Comparison of ENCODE assay signal across 8 cellular contexts in genomic region chr10:105837951-105838350, GRCh38.
A peak's percentile ranks its signal among the peaks of the same experiment; 100 is the strongest.
DNase-seq lines count a peak whose midpoint lies in the region; ATAC-seq and TF ChIP-seq lines count a peak whose summit lies in the region.

No MANE protein-coding gene starts in this region.

- no peak overlapping the region for H3K4me2 ChIP-seq in neuronal stem cell (ENCODE audit: insufficient read depth, low read length, poor library complexity, severe bottlenecking)

- no peak overlapping the region for H3K23ac ChIP-seq in neuronal stem cell (ENCODE audit: low read depth, low read length, poor library complexity)

- no peak overlapping the region for H3K27ac ChIP-seq in colonic mucosa
- H3K27ac ChIP-seq in neuronal stem cell (replicated peaks; ENCODE audit: low read length) = no peak overlapping the region

- H4K91ac ChIP-seq in neuronal stem cell (ENCODE audit: low read depth, low read length, poor library complexity) = no peak overlapping the region

- H3K14ac ChIP-seq in neuronal stem cell (ENCODE audit: low read length) = no peak overlapping the region

- H4K8ac ChIP-seq in neuronal stem cell (ENCODE audit: low read depth, low read length) = no peak overlapping the region

- H2BK5ac ChIP-seq in neuronal stem cell (ENCODE audit: low read length) = no peak overlapping the region

- TF ChIP-seq CTCF in GM13977 (IDR thresholded peaks at IDR 0.05; ENCODE audit: extremely low read depth, insufficient read depth, missing control alignments) = no peak
- TF ChIP-seq CTCF in colonic mucosa (IDR thresholded peaks at IDR 0.05) = no peak

- no peaks in the 10 kb centered on the region for H3K9me3 ChIP-seq in MG63
- no peaks in the 10 kb centered on the region for H3K9me3 ChIP-seq in colonic mucosa
- H3K9me3 ChIP-seq in neuronal stem cell (replicated peaks in 1 of 2; ENCODE audit: control insufficient read depth in 2 of 2, insufficient read depth in 1 of 2, low read depth in 1 of 2, low read length in 2 of 2) = no peaks in the 10 kb centered on the region

- H3K4ac ChIP-seq in neuronal stem cell (ENCODE audit: low read length) = no peak overlapping the region

- peak overlapping the region; percentile 82 for H2AFZ ChIP-seq in neuronal stem cell (ENCODE audit: low read length)

- no peaks in the 10 kb centered on the region for H3K27me3 ChIP-seq in MG63
- H3K27me3 ChIP-seq in colonic mucosa = no peaks in the 10 kb centered on the region
- no peaks in the 10 kb centered on the region for H3K27me3 ChIP-seq in neuronal stem cell (ENCODE audit: control insufficient read depth in 3 of 3, insufficient read depth in 3 of 3, low read depth in 1 of 3, low read length in 3 of 3)

- H2BK120ac ChIP-seq in neuronal stem cell (ENCODE audit: low read depth, low read length) = no peak overlapping the region

- peak; percentile 94 for ATAC-seq in GM21723 (IDR thresholded peaks at IDR 0.05; ENCODE audit: unreplicated experiment)

- H2AK5ac ChIP-seq in neuronal stem cell (ENCODE audit: low read depth, low read length) = no peak overlapping the region

- H3K9ac ChIP-seq in colonic mucosa (ENCODE audit: low read depth in 2 of 2, low read length in 2 of 2) (no peak overlapping the region), neuronal stem cell (ENCODE audit: low read depth, low read length, poor library complexity) (no peak overlapping the region)

- DNase-seq in GM13977 (ENCODE audit: low spot score) (peak; percentile 26), MG63 (no peak), colonic mucosa (no peak), neuronal stem cell (ENCODE audit: low spot score) (no peak), NCI-H2029 (lab: John Stamatoyannopoulos, UW) (no peak), NCI-H510A (lab: John Stamatoyannopoulos, UW) (no peak)
- no peak for DNase-seq in activated CD8-positive, alpha-beta memory T cell treated with anti-CD3 and anti-CD28 coated beads, Interleukin-2, amount 50 U/mL, for 48 hours

- H2BK15ac ChIP-seq in neuronal stem cell (ENCODE audit: low read length) = no peak overlapping the region

- in situ Hi-C loops in GM13977 (cut with MboI; ENCODE audit: low pct_unique_long_range_greater_than_20kb, low sequenced_read_pairs, unreplicated experiment) = no loop called here

- H2BK12ac ChIP-seq in neuronal stem cell (ENCODE audit: low read length) = no peak overlapping the region

- H3K18ac ChIP-seq in neuronal stem cell (ENCODE audit: low read length) = no peak overlapping the region

- H3K79me1 ChIP-seq in neuronal stem cell (ENCODE audit: low read depth, low read length) = no peaks in the 10 kb centered on the region

- H3K36me3 ChIP-seq in MG63 = no peaks in the 10 kb centered on the region
- H3K36me3 ChIP-seq in colonic mucosa = no peaks in the 10 kb centered on the region
- no peaks in the 10 kb centered on the region for H3K36me3 ChIP-seq in neuronal stem cell (replicated peaks in 1 of 2; ENCODE audit: control insufficient read depth in 2 of 2, insufficient read depth in 2 of 2, low read length in 2 of 2)

- H3K4me3 ChIP-seq in MG63 = peak overlapping the region; percentile 47
- H3K4me3 ChIP-seq in colonic mucosa = peak overlapping the region; percentile 10
- peak overlapping the region in 1 of 2 donors; percentile 17 for H3K4me3 ChIP-seq in neuronal stem cell (ENCODE audit: low read length in 2 of 2)

- WGBS in neuronal stem cell (ENCODE audit: extremely low coverage in 2 of 2, insufficient read length in 2 of 2, insufficient replicate concordance in 1 of 2), 2 donors = no CpG with 5 or more reads among the region's 2 CpGs

- intact Hi-C loops in colonic mucosa (cut with DNase I) = no loop called here

- no peaks in the 10 kb centered on the region for H3K4me1 ChIP-seq in colonic mucosa
- peaks cover 4 to 39% of the 10 kb centered on the region in 2 donors for H3K4me1 ChIP-seq in neuronal stem cell (ENCODE audit: control insufficient read depth in 2 of 2, insufficient read depth in 1 of 2, low read depth in 1 of 2, low read length in 2 of 2)
